29 cellular contexts compared by ENCODE assay signal in genomic region chr14:36939265-36939664, GRCh38.
"Had no signal": no experiment of that assay in that cellular context is flagged by ENCODE, and none has a peak within 500 bp of the region (broad histone marks: within the 10 kb centered on the region; RNA-seq: fewer than 3 reads in every experiment).

No MANE protein-coding gene starts in this region.

- H3K9me3 Mint-ChIP-seq: nephron; neural crest cell; stimulated activated naive CD8-positive, alpha-beta T cell treated with anti-CD3 and anti-CD28 coated beads, Interleukin-15, amount 100 ng/mL, for 72 hours; type B pancreatic cell had no signal

- H3K4me3 ChIP-seq: lower lobe of right lung, pancreas, prostate gland, sigmoid colon, spleen, tibial nerve, uterus had no signal

- H3K27ac Mint-ChIP-seq: naive thymus-derived CD8-positive, alpha-beta T cell; nephron; stimulated activated memory B cell treated with anti-CD40 and anti-IgM and Interleukin-4, amounts not matched to agents 10 μg/mL and 1 μg/mL and 100 μg/mL, for 72 hours; stimulated activated naive CD8-positive, alpha-beta T cell treated with anti-CD3 and anti-CD28 coated beads, Interleukin-15, amount 100 ng/mL, for 72 hours; type B pancreatic cell had no signal

- H3K36me3 Mint-ChIP-seq: naive thymus-derived CD8-positive, alpha-beta T cell; stimulated activated memory B cell treated with anti-CD40 and anti-IgM and Interleukin-4, amounts not matched to agents 10 μg/mL and 1 μg/mL and 100 μg/mL, for 72 hours; type B pancreatic cell had no signal

- H3K9me3 ChIP-seq: lower lobe of right lung, pancreas, prostate gland, sigmoid colon, spleen, tibial nerve, uterus had no signal

- H3K27ac ChIP-seq: lower lobe of right lung, pancreas, prostate gland, sigmoid colon, spleen, tibial nerve, uterus had no signal

- H3K4me3 Mint-ChIP-seq: naive thymus-derived CD8-positive, alpha-beta T cell; nephron; neural crest cell; stimulated activated memory B cell treated with anti-CD40 and anti-IgM and Interleukin-4, amounts not matched to agents 10 μg/mL and 1 μg/mL and 100 μg/mL, for 72 hours; stimulated activated naive CD8-positive, alpha-beta T cell treated with anti-CD3 and anti-CD28 coated beads, Interleukin-15, amount 100 ng/mL, for 72 hours; type B pancreatic cell had no signal

- H3K27me3 ChIP-seq: tibial nerve had no signal

- H3K27me3 Mint-ChIP-seq: stimulated activated memory B cell treated with anti-CD40 and anti-IgM and Interleukin-4, amounts not matched to agents 10 μg/mL and 1 μg/mL and 100 μg/mL, for 72 hours; stimulated activated naive CD8-positive, alpha-beta T cell treated with anti-CD3 and anti-CD28 coated beads, Interleukin-15, amount 100 ng/mL, for 72 hours had no signal

- H3K4me1 ChIP-seq: lower lobe of right lung, pancreas, prostate gland, sigmoid colon, spleen, uterus had no signal

- DNase-seq: kidney glomerular epithelial cell; left cardiac atrium; lower lobe of right lung; mammary epithelial cell; mesenchymal stem cell; naive thymus-derived CD8-positive, alpha-beta T cell; nucleus accumbens; pancreas; posterior cingulate gyrus; retina; right cardiac atrium; sigmoid colon; small intestine; spleen; stimulated activated CD4-positive, alpha-beta T cell treated with anti-CD3 and anti-CD28 coated beads, Interleukin-1b, Interleukin-23, amount 100 ng/mL, for 48 hours; stimulated activated CD4-positive, alpha-beta T cell treated with anti-CD3 and anti-CD28 coated beads, Interleukin-2, amount 100 ng/mL, for 48 hours; stimulated activated CD4-positive, alpha-beta T cell treated with anti-CD3 and anti-CD28 coated beads, Interleukin-4, amount 100 ng/mL, for 4 hours; stimulated activated CD8-positive, alpha-beta memory T cell treated with anti-CD3 and anti-CD28 coated beads, Interleukin-4, amount 100 ng/mL, for 48 hours; stimulated activated naive CD4-positive, alpha-beta T cell treated with Interleukin-2 at 50 U/mL for 16 hours; stimulated activated naive CD8-positive, alpha-beta T cell treated with anti-CD3 and anti-CD28 coated beads, Interleukin-15, amount 100 ng/mL, for 72 hours; substantia nigra; uterus had no signal

- H3K4me1 Mint-ChIP-seq: naive thymus-derived CD8-positive, alpha-beta T cell; nephron; neural crest cell; stimulated activated memory B cell treated with anti-CD40 and anti-IgM and Interleukin-4, amounts not matched to agents 10 μg/mL and 1 μg/mL and 100 μg/mL, for 72 hours; stimulated activated naive CD8-positive, alpha-beta T cell treated with anti-CD3 and anti-CD28 coated beads, Interleukin-15, amount 100 ng/mL, for 72 hours had no signal

- ATAC-seq: left cardiac atrium; left lobe of liver; lower lobe of right lung; naive thymus-derived CD8-positive, alpha-beta T cell; pancreas; right cardiac atrium; stimulated activated memory B cell treated with anti-CD40 and anti-IgM and Interleukin-4, amounts not matched to agents 10 μg/mL and 1 μg/mL and 100 μg/mL, for 72 hours; stimulated activated naive CD8-positive, alpha-beta T cell treated with anti-CD3 and anti-CD28 coated beads, Interleukin-15, amount 100 ng/mL, for 72 hours had no signal

- H3K36me3 ChIP-seq: lower lobe of right lung, pancreas, prostate gland, sigmoid colon, spleen, tibial nerve, uterus had no signal
